In the genomic region with DNA sequence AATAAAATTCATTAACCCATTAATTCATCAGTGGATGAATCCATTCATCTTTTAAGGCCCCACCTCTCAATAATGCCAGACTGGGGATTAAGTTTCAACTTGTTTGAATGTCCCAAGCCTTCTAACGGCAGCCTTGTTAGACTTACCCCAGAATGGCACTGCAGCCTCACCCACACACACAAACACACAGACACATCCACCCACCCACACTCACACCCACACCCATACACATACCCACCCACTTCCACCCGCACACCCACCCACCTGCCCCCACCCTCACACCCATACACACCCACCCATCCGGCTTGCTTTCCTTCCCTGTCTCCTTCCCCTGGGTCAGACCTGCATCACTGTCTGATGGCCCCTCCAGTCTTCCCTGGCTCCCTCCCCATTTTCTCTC, we compare ENCODE assay signal across 1 cellular context.
TF ChIP-seq lines count a peak whose summit lies in the region.

No MANE protein-coding gene starts in this region.

TF ChIP-seq in H1, 55 proteins besides CTCF, POLR2A, EP300 and RAD21:
- TF ChIP-seq KDM5A (IDR thresholded peaks at IDR 0.05; ENCODE audit: low read length) = no peak
